Comparison of ENCODE assay signal across 18 cellular contexts in the genomic region with DNA sequence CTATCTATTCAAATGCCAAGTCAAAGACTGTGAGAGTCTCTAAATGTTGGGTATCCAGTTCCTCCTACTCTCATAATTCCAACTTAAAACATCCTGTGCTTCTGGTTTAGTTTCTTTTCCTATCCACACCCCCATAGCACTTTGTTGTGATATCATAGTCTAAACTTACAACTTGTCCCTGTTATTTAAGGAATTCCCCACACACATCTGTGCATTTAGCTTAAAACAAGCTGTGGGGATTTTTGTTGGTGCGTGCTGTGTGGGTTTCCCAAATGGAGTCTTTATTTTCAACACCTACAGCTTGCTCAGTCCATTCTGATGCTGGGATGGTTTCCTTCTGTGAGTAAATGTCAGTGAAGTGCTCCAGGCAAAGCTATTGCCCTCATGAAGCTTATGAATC.
DNase-seq lines count a peak whose midpoint lies in the region; ATAC-seq, FAIRE-seq and TF ChIP-seq lines count a peak whose summit lies in the region.
"Had no signal": no experiment of that assay in that cellular context is flagged by ENCODE, and none has a peak within 500 bp of the region (broad histone marks: within the 10 kb centered on the region; RNA-seq: fewer than 3 reads in every experiment).

No MANE protein-coding gene starts in this region.

- H3K4me2 ChIP-seq in trophoblast cell (ENCODE audit: low read length), result no peak overlapping the region

- no peak overlapping the region for H3K4me3 Mint-ChIP-seq in stimulated activated naive B cell treated with anti-CD40 and anti-IgM and Interleukin-4, amounts not matched to agents 10 μg/mL and 1 μg/mL and 100 μg/mL, for 72 hours
- H3K4me3 Mint-ChIP-seq: B cell; CD4-positive, alpha-beta T cell had no signal

- intact Hi-C loops in A673 (cut with micrococcal nuclease; ENCODE audit: unreplicated experiment) (loop anchor here (5.0 to 10.0 kb wide), 4 partner anchors 100 to 1193 kb away; partner anchors contain the start of gene TMEM207), kidney (cut with DNase I) (no loop called here)

- no peak for DNase-seq in A673 (ENCODE audit: low spot score)
- DNase-seq in H54 (ENCODE audit: insufficient read length, low spot score), result no peak
- peak; percentile 27 for DNase-seq in middle frontal gyrus (ENCODE audit: extremely low spot score, low spot score)
- DNase-seq in trophoblast cell, result peak; percentile 43 to 65
- DNase-seq in stimulated activated naive B cell treated with anti-CD40 and anti-IgM and Interleukin-4, amounts not matched to agents 10 μg/mL and 1 μg/mL and 100 μg/mL, for 72 hours, result no peak
- no peak for DNase-seq in GM19239 (ENCODE audit: insufficient read length, low spot score)
- DNase-seq in kidney, result no peak
- DNase-seq: C1 segment of cervical spinal cord; Calu3; CD4-positive, alpha-beta T cell; DMS153; DMS79 treated with DMSO at 0.1 percent for 48 hours; EL had no signal

- no peak overlapping the region for H3K18ac ChIP-seq in trophoblast cell (ENCODE audit: low read length)

- no peak for ATAC-seq in stimulated activated naive B cell treated with anti-CD40 and anti-IgM and Interleukin-4, amounts not matched to agents 10 μg/mL and 1 μg/mL and 100 μg/mL, for 72 hours (replicated peaks)
- no peak for ATAC-seq in GM19328 (IDR thresholded peaks at IDR 0.05; ENCODE audit: unreplicated experiment)
- ATAC-seq: HCT116 had no signal

- no peak overlapping the region for H3K27ac Mint-ChIP-seq in stimulated activated naive B cell treated with anti-CD40 and anti-IgM and Interleukin-4, amounts not matched to agents 10 μg/mL and 1 μg/mL and 100 μg/mL, for 72 hours
- H3K27ac Mint-ChIP-seq: B cell; CD4-positive, alpha-beta T cell had no signal

- H3K9ac ChIP-seq in trophoblast cell (ENCODE audit: low read length), result no peak overlapping the region
- H3K9ac ChIP-seq in kidney (ENCODE audit: low read length in 2 of 2), result no peak overlapping the region

- peaks cover 5 to 8% of the 10 kb centered on the region in 2 donors for H3K27me3 Mint-ChIP-seq in stimulated activated naive B cell treated with anti-CD40 and anti-IgM and Interleukin-4, amounts not matched to agents 10 μg/mL and 1 μg/mL and 100 μg/mL, for 72 hours

- no peak overlapping the region for H2AFZ ChIP-seq in trophoblast cell (ENCODE audit: insufficient read depth, low read length, poor library complexity)

- H3K23ac ChIP-seq in trophoblast cell (ENCODE audit: low read length), result no peak overlapping the region

- H2BK120ac ChIP-seq in trophoblast cell (ENCODE audit: insufficient read depth, low read length, poor library complexity), result no peak overlapping the region

- H3K27me3 ChIP-seq in A673 (replicated peaks; ENCODE audit: insufficient read depth, low read depth, low read length, poor library complexity) (no peaks in the 10 kb centered on the region), trophoblast cell (ENCODE audit: insufficient read depth, low read length) (no peaks in the 10 kb centered on the region)

- CTCF ChIA-PET in A673 (lab: Charles Lee), result interaction anchor here (1.0 kb wide), 1 partner anchor 733 kb away, joined by 4 read pairs; no protein-coding TSS in a partner anchor

- H3K4me1 ChIP-seq in A673 (ENCODE audit: insufficient read depth, low read length, poor library complexity, severe bottlenecking), result peaks cover 61% of the 10 kb centered on the region
- no peaks in the 10 kb centered on the region for H3K4me1 ChIP-seq in trophoblast cell (ENCODE audit: control insufficient read depth in 1 of 2, insufficient read depth in 2 of 2, low read length in 2 of 2)
- no peaks in the 10 kb centered on the region for H3K4me1 ChIP-seq in kidney (ENCODE audit: control insufficient read depth in 1 of 2, insufficient read depth in 1 of 2, low read depth in 1 of 2, low read length in 2 of 2)

- no peak for TF ChIP-seq CTCF in A673 (conservative IDR thresholded peaks at IDR 0.05; ENCODE audit: low read depth, low read length)
- TF ChIP-seq CTCF in kidney (IDR thresholded peaks at IDR 0.05; ENCODE audit: borderline replicate concordance, extremely low read depth, insufficient read depth), result no peak

- no peak for TF ChIP-seq POLR2A in H54 (IDR thresholded peaks at IDR 0.05; ENCODE audit: low read depth, low read length)

- no CpG with 5 or more reads among the region's 1 CpG for WGBS in trophoblast cell (ENCODE audit: extremely low coverage, insufficient coverage, insufficient read length)

- no peaks in the 10 kb centered on the region for H3K79me2 ChIP-seq in trophoblast cell (ENCODE audit: control insufficient read depth, insufficient read depth, low read length, poor library complexity)

- BruUV-seq in A673 (replicated peaks; lab: Mats Ljungman, UMichigan), result no TSS peak

- no peak overlapping the region for H2BK5ac ChIP-seq in trophoblast cell (ENCODE audit: low read depth, low read length, poor library complexity)

- H3K4ac ChIP-seq in trophoblast cell (ENCODE audit: low read depth, low read length), result no peak overlapping the region

- H3K9me3 ChIP-seq in A673 (ENCODE audit: low read depth, low read length, poor library complexity, severe bottlenecking) (no peaks in the 10 kb centered on the region), trophoblast cell (ENCODE audit: insufficient read depth, low read depth, low read length) (no peaks in the 10 kb centered on the region), kidney (ENCODE audit: control insufficient read depth in 1 of 2, low read length in 2 of 2) (no peaks in the 10 kb centered on the region)

- H2BK12ac ChIP-seq in trophoblast cell (ENCODE audit: low read length), result no peak overlapping the region

- no peaks in the 10 kb centered on the region for H3K4me1 Mint-ChIP-seq in stimulated activated naive B cell treated with anti-CD40 and anti-IgM and Interleukin-4, amounts not matched to agents 10 μg/mL and 1 μg/mL and 100 μg/mL, for 72 hours
- H3K4me1 Mint-ChIP-seq: B cell had no signal

- POLR2A ChIA-PET in A673 (lab: Charles Lee; ENCODE audit: low non-redundant PET), result interaction anchor here (0.7 kb wide), 1 partner anchor 172 kb away, joined by 5 read pairs; no protein-coding TSS in a partner anchor

- H3K27ac ChIP-seq in A673 (ENCODE audit: low read depth, low read length, poor library complexity, severe bottlenecking), result peak overlapping the region; percentile 92
- H3K27ac ChIP-seq in trophoblast cell (ENCODE audit: low read depth, low read length), result no peak overlapping the region
- no peak overlapping the region for H3K27ac ChIP-seq in kidney (ENCODE audit: low read depth in 2 of 2, low read length in 2 of 2)

- H4K12ac ChIP-seq in trophoblast cell (ENCODE audit: low read depth, low read length), result no peak overlapping the region

- H3K36me3 Mint-ChIP-seq in stimulated activated naive B cell treated with anti-CD40 and anti-IgM and Interleukin-4, amounts not matched to agents 10 μg/mL and 1 μg/mL and 100 μg/mL, for 72 hours, result no peaks in the 10 kb centered on the region

- H3K14ac ChIP-seq in trophoblast cell (ENCODE audit: low read length), result no peak overlapping the region

- H3K36me3 ChIP-seq in A673 (ENCODE audit: insufficient read depth, low read length, poor library complexity, severe bottlenecking) (no peaks in the 10 kb centered on the region), trophoblast cell (ENCODE audit: control insufficient read depth in 1 of 2, insufficient read depth in 2 of 2, low read length in 2 of 2) (no peaks in the 10 kb centered on the region), kidney (ENCODE audit: control insufficient read depth in 1 of 2, insufficient read depth in 2 of 2, low read length in 2 of 2) (no peaks in the 10 kb centered on the region)

- H3K79me1 ChIP-seq in trophoblast cell (ENCODE audit: low read length), result no peaks in the 10 kb centered on the region

- H4K8ac ChIP-seq in trophoblast cell (ENCODE audit: low read depth, low read length), result no peak overlapping the region

- no peak overlapping the region for H2AK5ac ChIP-seq in trophoblast cell (ENCODE audit: low read length)

- H4K91ac ChIP-seq in trophoblast cell (ENCODE audit: low read depth, low read length), result no peak overlapping the region

- no peak overlapping the region for H3K4me3 ChIP-seq in A673 (ENCODE audit: low read depth, low read length, poor library complexity, severe bottlenecking)
- no peak overlapping the region for H3K4me3 ChIP-seq in trophoblast cell (ENCODE audit: low read depth, low read length)
- no peak overlapping the region for H3K4me3 ChIP-seq in kidney (ENCODE audit: low read length in 2 of 2)

- no peaks in the 10 kb centered on the region for H3K9me3 Mint-ChIP-seq in stimulated activated naive B cell treated with anti-CD40 and anti-IgM and Interleukin-4, amounts not matched to agents 10 μg/mL and 1 μg/mL and 100 μg/mL, for 72 hours
- H3K9me3 Mint-ChIP-seq: CD4-positive, alpha-beta T cell had no signal

- FAIRE-seq in H54 (lab: Jason Lieb, UNC) (peak; percentile 36), GM19239 (lab: Jason Lieb, UNC) (no peak), kidney (lab: Jason Lieb, UNC) (no peak)
- FAIRE-seq: G401.6, GM12891 had no signal

Comparison
In these comparisons a context has a peak if more than half of its experiments do, and no peak if none do; other contexts are left out.
1. DNase-seq: peak in middle frontal gyrus (single experiment) and trophoblast cell (2 of 2); none in A673 (single experiment), H54 (single experiment), stimulated activated naive B cell treated with anti-CD40 and anti-IgM and Interleukin-4, amounts not matched to agents 10 μg/mL and 1 μg/mL and 100 μg/mL, for 72 hours (single experiment), GM19239 (single experiment) and kidney (single experiment).